20 cellular contexts compared by ENCODE assay signal in genomic region chr12:113855998-113856397, GRCh38.
DNase-seq lines count a peak whose midpoint lies in the region; ATAC-seq and TF ChIP-seq lines count a peak whose summit lies in the region.
"Had no signal": no experiment of that assay in that cellular context is flagged by ENCODE, and none has a peak within 500 bp of the region (broad histone marks: within the 10 kb centered on the region; RNA-seq: fewer than 3 reads in every experiment).

No MANE protein-coding gene starts in this region.

- ATAC-seq in Right ventricle myocardium superior (ENCODE audit: poor library complexity) (peak; percentile 93), heart right ventricle (peak; percentile 79 to 92 (median 88))
- ATAC-seq: A549 had no signal

- in situ Hi-C loops in brain microvascular endothelial cell (cut with HindIII; ENCODE audit: low pct_ligation_motif_present, low sequenced_read_pairs), result no loop called here

- H3K9me3 ChIP-seq in right atrium auricular region, result no peaks in the 10 kb centered on the region
- H3K9me3 ChIP-seq in heart right ventricle, result no peaks in the 10 kb centered on the region
- no peaks in the 10 kb centered on the region for H3K9me3 ChIP-seq in Caco-2
- no peaks in the 10 kb centered on the region for H3K9me3 ChIP-seq in CD4-positive, alpha-beta memory T cell (ENCODE audit: control insufficient read depth in 1 of 2, low read length in 2 of 2)
- H3K9me3 ChIP-seq: A549, Peyer's patch, SJSA1 had no signal

- 54 to 65% methylated on average over 7 of the region's 7 CpGs for WGBS in heart right ventricle, 2 donors

- H3K36me3 Mint-ChIP-seq in nephron progenitor cell (ENCODE audit: low read depth) (no peaks in the 10 kb centered on the region), Caco-2 (ENCODE audit: insufficient read depth, unreplicated experiment) (no peaks in the 10 kb centered on the region)
- H3K36me3 Mint-ChIP-seq in CD4-positive, alpha-beta memory T cell, result peaks cover 35 to 58% of the 10 kb centered on the region in 2 donors

- H3K4me1 ChIP-seq in right atrium auricular region (peaks cover 0 to 39% of the 10 kb centered on the region in 2 donors), heart right ventricle (peaks cover 0 to 31% (median 16%) of the 10 kb centered on the region in 9 donors), Caco-2 (no peaks in the 10 kb centered on the region)
- H3K4me1 ChIP-seq in CD4-positive, alpha-beta memory T cell (ENCODE audit: insufficient read depth, low read length), result no peaks in the 10 kb centered on the region
- H3K4me1 ChIP-seq: Peyer's patch had no signal

- DNase-seq in Right ventricle myocardium superior (peak; percentile 73), right atrium auricular region (ENCODE audit: low spot score) (no peak), heart right ventricle (peak; percentile 38 to 43), nephron progenitor cell (peak; percentile 27), brain microvascular endothelial cell (no peak), Caco-2 (no peak)
- DNase-seq in CD4-positive, alpha-beta memory T cell, result no peak
- DNase-seq: DMS79, H7, IMR-90, NCI-H1105, NCI-H1694, NCI-H2081 treated with DMSO at 0.1 percent for 48 hours, NCI-H524, NCI-H774, Peyer's patch had no signal

- no TSS peak for BruUV-seq in Caco-2 (replicated peaks; lab: Mats Ljungman, UMichigan)

- TF ChIP-seq CTCF in right atrium auricular region (IDR thresholded peaks at IDR 0.05), result no peak
- no peak for TF ChIP-seq CTCF in heart right ventricle (IDR thresholded peaks at IDR 0.05)
- no peak for TF ChIP-seq CTCF in nephron progenitor cell (IDR thresholded peaks at IDR 0.05)
- TF ChIP-seq CTCF in brain microvascular endothelial cell (IDR thresholded peaks at IDR 0.05; ENCODE audit: low read depth, low read length, missing control alignments), result no peak
- TF ChIP-seq CTCF in Caco-2 (IDR thresholded peaks at IDR 0.05; ENCODE audit: insufficient read depth in 1 of 2, low read depth in 1 of 2, low read length in 1 of 2, severe bottlenecking in 1 of 2, unreplicated experiment in 1 of 2), result no peak

- H3K27me3 Mint-ChIP-seq in nephron progenitor cell (ENCODE audit: low read depth, poor library complexity) (peaks cover 8% of the 10 kb centered on the region), Caco-2 (ENCODE audit: insufficient read depth, unreplicated experiment) (no peaks in the 10 kb centered on the region)
- no peaks in the 10 kb centered on the region for H3K27me3 Mint-ChIP-seq in CD4-positive, alpha-beta memory T cell
- H3K27me3 Mint-ChIP-seq: B cell had no signal

- intact Hi-C loops in Right ventricle myocardium superior (cut with DNase I) (no loop called here), heart right ventricle (cut with DNase I) (no loop called here), Caco-2 (cut with micrococcal nuclease; ENCODE audit: unreplicated experiment) (no loop called here)
- intact Hi-C loops in CD4-positive, alpha-beta memory T cell (cut with micrococcal nuclease), result no loop called here

- H3K36me3 ChIP-seq in right atrium auricular region, result peaks cover 17% of the 10 kb centered on the region
- peaks cover 0 to 39% (median 5%) of the 10 kb centered on the region in 9 donors for H3K36me3 ChIP-seq in heart right ventricle
- no peaks in the 10 kb centered on the region for H3K36me3 ChIP-seq in brain microvascular endothelial cell (replicated peaks)
- peaks cover 1% of the 10 kb centered on the region; the same call in 1 of the 2 replicates for H3K36me3 ChIP-seq in Caco-2 (ENCODE audit: control insufficient read depth, insufficient read depth, low read length)
- peaks cover 34% of the 10 kb centered on the region for H3K36me3 ChIP-seq in CD4-positive, alpha-beta memory T cell (ENCODE audit: insufficient read depth, low read length)

- H3K9me3 Mint-ChIP-seq in nephron progenitor cell, result no peaks in the 10 kb centered on the region
- H3K9me3 Mint-ChIP-seq in Caco-2 (ENCODE audit: unreplicated experiment), result no peaks in the 10 kb centered on the region
- no peaks in the 10 kb centered on the region for H3K9me3 Mint-ChIP-seq in CD4-positive, alpha-beta memory T cell
- H3K9me3 Mint-ChIP-seq: CD14-positive monocyte had no signal

- H3K4me3 ChIP-seq in right atrium auricular region (no peak overlapping the region), heart right ventricle (no peak overlapping the region), brain microvascular endothelial cell (ENCODE audit: low read depth, low read length) (no peak overlapping the region), Caco-2 (ENCODE audit: low read depth, low read length) (no peak overlapping the region)
- H3K4me3 ChIP-seq in CD4-positive, alpha-beta memory T cell (ENCODE audit: low read length in 2 of 2), result no peak overlapping the region
- H3K4me3 ChIP-seq: A549, Peyer's patch, SJSA1 had no signal

- POLR2A ChIA-PET in Caco-2 (lab: Charles Lee), result no interaction called here
- POLR2A ChIA-PET in CD4-positive, alpha-beta memory T cell (lab: Charles Lee; ENCODE audit: partially characterized antibody), result no interaction called here

- H3K4me1 Mint-ChIP-seq in nephron progenitor cell, result peaks cover 80% of the 10 kb centered on the region
- H3K4me1 Mint-ChIP-seq in Caco-2 (ENCODE audit: low read depth, unreplicated experiment), result no peaks in the 10 kb centered on the region
- no peaks in the 10 kb centered on the region for H3K4me1 Mint-ChIP-seq in CD4-positive, alpha-beta memory T cell
- H3K4me1 Mint-ChIP-seq: B cell had no signal

- CTCF ChIA-PET in Caco-2 (lab: Charles Lee), result interaction anchor here (0.6 kb wide), 1 partner anchor 28 kb away, joined by 4 read pairs; no protein-coding TSS in a partner anchor
- CTCF ChIA-PET in CD4-positive, alpha-beta memory T cell (lab: Charles Lee; ENCODE audit: partially characterized antibody), result no interaction called here

- H3K27ac ChIP-seq in right atrium auricular region (no peak overlapping the region), heart right ventricle (no peak overlapping the region), brain microvascular endothelial cell (no peak overlapping the region)
- H3K27ac ChIP-seq in CD4-positive, alpha-beta memory T cell (ENCODE audit: low read depth, low read length), result no peak overlapping the region
- H3K27ac ChIP-seq: A549, Peyer's patch, SJSA1 had no signal

- H3K27ac Mint-ChIP-seq in nephron progenitor cell (no peak overlapping the region), Caco-2 (ENCODE audit: unreplicated experiment) (no peak overlapping the region)
- H3K27ac Mint-ChIP-seq in CD4-positive, alpha-beta memory T cell, result no peak overlapping the region
- H3K27ac Mint-ChIP-seq: B cell had no signal

- H3K4me3 Mint-ChIP-seq in nephron progenitor cell (no peak overlapping the region), Caco-2 (ENCODE audit: unreplicated experiment) (no peak overlapping the region)
- no peak overlapping the region for H3K4me3 Mint-ChIP-seq in CD4-positive, alpha-beta memory T cell
- H3K4me3 Mint-ChIP-seq: B cell, CD14-positive monocyte had no signal

- no peaks in the 10 kb centered on the region for H3K27me3 ChIP-seq in right atrium auricular region
- no peaks in the 10 kb centered on the region for H3K27me3 ChIP-seq in heart right ventricle
- H3K27me3 ChIP-seq in brain microvascular endothelial cell (replicated peaks), result no peaks in the 10 kb centered on the region
- H3K27me3 ChIP-seq in Caco-2 (replicated peaks; ENCODE audit: control insufficient read depth, insufficient read depth, low read length), result no peaks in the 10 kb centered on the region
- H3K27me3 ChIP-seq in CD4-positive, alpha-beta memory T cell (ENCODE audit: insufficient read depth, low read length), result no peaks in the 10 kb centered on the region
- H3K27me3 ChIP-seq: Peyer's patch, SJSA1 had no signal

Comparison
In these comparisons a context has a peak if more than half of its experiments do, and no peak if none do; other contexts are left out.
1. DNase-seq: peak in Right ventricle myocardium superior (single experiment), heart right ventricle (2 of 2) and nephron progenitor cell (single experiment); none in right atrium auricular region (single experiment), brain microvascular endothelial cell (single experiment), Caco-2 (0 of 2) and CD4-positive, alpha-beta memory T cell (0 of 5).